Comparison of ENCODE assay signal across 13 cellular contexts in the genomic region with DNA sequence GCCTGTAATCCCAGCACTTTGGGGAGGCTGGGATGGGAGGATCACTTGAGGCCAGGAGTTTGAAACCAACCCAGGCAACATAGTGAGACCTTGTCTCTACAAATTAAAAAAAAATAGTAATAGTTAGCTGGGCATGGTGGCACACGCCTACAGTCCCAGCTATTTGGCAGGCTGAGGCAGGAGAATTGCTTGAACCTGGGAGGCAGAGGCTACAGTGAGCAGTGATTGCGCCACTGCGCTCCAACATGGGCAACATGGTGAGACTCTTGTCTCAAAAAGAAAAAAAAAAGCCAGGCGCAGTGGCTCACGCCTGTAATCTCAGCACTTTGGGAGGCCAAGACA. TPM values are rescaled to one million over a fixed set of nuclear protein-coding genes. Genes with fewer than 3 reads are reported as not detected.
DNase-seq lines count a peak whose midpoint lies in the region; ATAC-seq and TF ChIP-seq lines count a peak whose summit lies in the region.
"Had no signal": no experiment of that assay in that cellular context is flagged by ENCODE, and none has a peak within 500 bp of the region (broad histone marks: within the 10 kb centered on the region; RNA-seq: fewer than 3 reads in every experiment).

No MANE protein-coding gene starts in this region.

- H3K27me3 ChIP-seq in AG04450 (ENCODE audit: control insufficient read depth, insufficient read depth, low read length) (no peaks in the 10 kb centered on the region), adipocyte (replicated peaks; ENCODE audit: control insufficient read depth, insufficient read depth, low read length) (no peaks in the 10 kb centered on the region), gastroesophageal sphincter (no peaks in the 10 kb centered on the region), skeletal muscle tissue (ENCODE audit: control insufficient read depth in 3 of 3, insufficient read depth in 3 of 3, low read length in 3 of 3) (no peaks in the 10 kb centered on the region), brain microvascular endothelial cell (replicated peaks) (no peaks in the 10 kb centered on the region)

- intact Hi-C loops in CD14-positive monocyte (cut with micrococcal nuclease) = no loop called here
- intact Hi-C loops in activated CD4-positive, alpha-beta T cell treated with anti-CD3 and anti-CD28 coated beads, Interleukin-2, amount 10 ng/mL, durations not matched to agents 24 days and 14 days (cut with micrococcal nuclease) = no loop called here

- H3K4me3 Mint-ChIP-seq in CD14-positive monocyte = no peak overlapping the region
- no peak overlapping the region for H3K4me3 Mint-ChIP-seq in activated CD4-positive, alpha-beta T cell treated with anti-CD3 and anti-CD28 coated beads, Interleukin-2, amount 10 ng/mL, durations not matched to agents 24 days and 14 days
- H3K4me3 Mint-ChIP-seq: activated CD8-positive, alpha-beta T cell treated with anti-CD3 and anti-CD28 coated beads, Interleukin-2, amount 10 ng/mL, durations not matched to agents 7 days and 5 days had no signal

- WGBS in gastroesophageal sphincter (ENCODE audit: low coverage in 1 of 2), 2 donors = 74 to 75% methylated on average over 2 to 4 of the region's 5 CpGs

- ATAC-seq in gastroesophageal sphincter (no peak), HG03108 (IDR thresholded peaks at IDR 0.05; ENCODE audit: unreplicated experiment) (no peak)
- ATAC-seq: activated CD8-positive, alpha-beta T cell treated with anti-CD3 and anti-CD28 coated beads, Interleukin-2, amount 10 ng/mL, durations not matched to agents 7 days and 5 days had no signal

- no peak for TF ChIP-seq POLR2A in gastroesophageal sphincter (IDR thresholded peaks at IDR 0.05)

- H3K9me3 Mint-ChIP-seq in CD14-positive monocyte = peaks cover 0 to 4% (median 0%) of the 10 kb centered on the region in 7 donors
- no peaks in the 10 kb centered on the region for H3K9me3 Mint-ChIP-seq in activated CD4-positive, alpha-beta T cell treated with anti-CD3 and anti-CD28 coated beads, Interleukin-2, amount 10 ng/mL, durations not matched to agents 24 days and 14 days
- H3K9me3 Mint-ChIP-seq: activated T-helper 2 cell treated with anti-CD3 and anti-CD28 coated beads, Interferon-gamma antibody, Interleukin-2, Interleukin-4, amounts not matched to agents 10 μg/mL and 5 μg/mL and 100 μg/mL, durations not matched to agents 14 hours and 24 hours and 36 hours had no signal

- POLR2A ChIA-PET in AG04450 (lab: Yijun Ruan, JAX) = no interaction called here

- H3K36me3 Mint-ChIP-seq in CD14-positive monocyte = no peaks in the 10 kb centered on the region
- H3K36me3 Mint-ChIP-seq in activated CD4-positive, alpha-beta T cell treated with anti-CD3 and anti-CD28 coated beads, Interleukin-2, amount 10 ng/mL, durations not matched to agents 24 days and 14 days (ENCODE audit: low read depth) = no peaks in the 10 kb centered on the region

- H3K4me1 Mint-ChIP-seq in CD14-positive monocyte = peaks cover 12% of the 10 kb centered on the region
- H3K4me1 Mint-ChIP-seq in activated CD4-positive, alpha-beta T cell treated with anti-CD3 and anti-CD28 coated beads, Interleukin-2, amount 10 ng/mL, durations not matched to agents 24 days and 14 days = no peaks in the 10 kb centered on the region

- no peak overlapping the region for H3K27ac Mint-ChIP-seq in CD14-positive monocyte
- H3K27ac Mint-ChIP-seq in activated CD4-positive, alpha-beta T cell treated with anti-CD3 and anti-CD28 coated beads, Interleukin-2, amount 10 ng/mL, durations not matched to agents 24 days and 14 days = no peak overlapping the region
- H3K27ac Mint-ChIP-seq: activated CD8-positive, alpha-beta T cell treated with anti-CD3 and anti-CD28 coated beads, Interleukin-2, amount 10 ng/mL, durations not matched to agents 7 days and 5 days; activated T-helper 2 cell treated with anti-CD3 and anti-CD28 coated beads, Interferon-gamma antibody, Interleukin-2, Interleukin-4, amounts not matched to agents 10 μg/mL and 5 μg/mL and 100 μg/mL, durations not matched to agents 14 hours and 24 hours and 36 hours had no signal

- in situ Hi-C loops in brain microvascular endothelial cell (cut with HindIII; ENCODE audit: low pct_ligation_motif_present, low sequenced_read_pairs) = no loop called here

- peaks cover 8 to 15% (median 9%) of the 10 kb centered on the region in 3 donors for H3K27me3 Mint-ChIP-seq in CD14-positive monocyte (ENCODE audit: low read depth in 3 of 3)
- H3K27me3 Mint-ChIP-seq in activated CD4-positive, alpha-beta T cell treated with anti-CD3 and anti-CD28 coated beads, Interleukin-2, amount 10 ng/mL, durations not matched to agents 24 days and 14 days = peaks cover 14% of the 10 kb centered on the region

- H3K4me1 ChIP-seq in adipocyte (ENCODE audit: control insufficient read depth, insufficient read depth, low read length) (peaks cover 49% of the 10 kb centered on the region), gastroesophageal sphincter (peaks cover 0 to 41% (median 7%) of the 10 kb centered on the region in 3 donors), skeletal muscle tissue (ENCODE audit: control insufficient read depth in 3 of 3, insufficient read depth in 3 of 3, low read length in 3 of 3) (peaks cover 27 to 29% (median 29%) of the 10 kb centered on the region in 3 donors)

- no peak for DNase-seq in AG04450 (ENCODE audit: low read depth, low spot score)
- no peak for DNase-seq in adipocyte (ENCODE audit: low read depth)
- DNase-seq in brain microvascular endothelial cell = no peak
- DNase-seq in CD14-positive monocyte (ENCODE audit: low spot score) = no peak
- no peak for DNase-seq in activated CD4-positive, alpha-beta T cell treated with anti-CD3 and anti-CD28 coated beads, Interleukin-2, amount 10 ng/mL, durations not matched to agents 24 days and 14 days
- DNase-seq: activated CD8-positive, alpha-beta T cell treated with anti-CD3 and anti-CD28 coated beads, Interleukin-2, amount 10 ng/mL, durations not matched to agents 7 days and 5 days; effector memory CD4-positive, alpha-beta T cell; stimulated activated CD4-positive, alpha-beta T cell treated with anti-CD3 and anti-CD28 coated beads, Interleukin-2, amount 100 ng/mL, for 48 hours had no signal

- no peak overlapping the region for H3K4me3 ChIP-seq in AG04450 (ENCODE audit: low read depth, low read length)
- H3K4me3 ChIP-seq in adipocyte (ENCODE audit: low read length) = peak overlapping the region; percentile 53
- peak overlapping the region in 1 of 2 donors; percentile 39 for H3K4me3 ChIP-seq in gastroesophageal sphincter
- peak overlapping the region in 1 of 3 donors; percentile 1 for H3K4me3 ChIP-seq in skeletal muscle tissue (ENCODE audit: low read length in 3 of 3)
- H3K4me3 ChIP-seq in brain microvascular endothelial cell (ENCODE audit: low read depth, low read length) = no peak overlapping the region

- no peaks in the 10 kb centered on the region for H3K9me3 ChIP-seq in AG04450 (ENCODE audit: control insufficient read depth, insufficient read depth, low read length)
- no peaks in the 10 kb centered on the region for H3K9me3 ChIP-seq in adipocyte (ENCODE audit: control insufficient read depth, low read length)
- no peaks in the 10 kb centered on the region for H3K9me3 ChIP-seq in gastroesophageal sphincter
- no peaks in the 10 kb centered on the region for H3K9me3 ChIP-seq in skeletal muscle tissue (ENCODE audit: control insufficient read depth in 3 of 3, low read length in 3 of 3)
- H3K9me3 ChIP-seq: SK-N-SH had no signal

- H3K9ac ChIP-seq in adipocyte (ENCODE audit: low read length) = peak overlapping the region; percentile 77
- H3K9ac ChIP-seq in skeletal muscle tissue (ENCODE audit: low read depth in 1 of 3, low read length in 3 of 3) = peak overlapping the region in 1 of 3 donors; percentile 55
- H3K9ac ChIP-seq: SK-N-SH had no signal

- TF ChIP-seq CTCF in AG04450 (IDR thresholded peaks at IDR 0.05; ENCODE audit: low read depth, low read length) = no peak
- no peak for TF ChIP-seq CTCF in gastroesophageal sphincter (IDR thresholded peaks at IDR 0.05)
- TF ChIP-seq CTCF in brain microvascular endothelial cell (IDR thresholded peaks at IDR 0.05; ENCODE audit: low read depth, low read length, missing control alignments) = no peak
- no peak for TF ChIP-seq CTCF in CD14-positive monocyte (IDR thresholded peaks at IDR 0.05)

- no peak for TF ChIP-seq EP300 in gastroesophageal sphincter (IDR thresholded peaks at IDR 0.05)

- H3K36me3 ChIP-seq in adipocyte (ENCODE audit: control insufficient read depth, insufficient read depth, low read length, severe bottlenecking) (no peaks in the 10 kb centered on the region), gastroesophageal sphincter (no peaks in the 10 kb centered on the region), skeletal muscle tissue (ENCODE audit: control insufficient read depth in 3 of 3, insufficient read depth in 3 of 3, low read length in 3 of 3) (no peaks in the 10 kb centered on the region), brain microvascular endothelial cell (replicated peaks) (no peaks in the 10 kb centered on the region)

- H3K27ac ChIP-seq in AG04450 (ENCODE audit: low read depth, low read length) (peak overlapping the region; percentile 87), gastroesophageal sphincter (peak overlapping the region in 3 of 4 donors; percentile 71 to 80 (median 75)), skeletal muscle tissue (ENCODE audit: low read depth, low read length) (peak overlapping the region; percentile 65), brain microvascular endothelial cell (no peak overlapping the region)

- CTCF ChIA-PET in AG04450 (lab: Charles Lee) = no interaction called here

RNA-seq across cellular contexts. Expression of a gene that starts 56.9 kb away (rescaled TPM):
- 10.5 and 11.0 TPM in 2 replicates for polyA plus RNA-seq in AG04450 (2011; rRNA removed)
- 19.7 and 20.5 TPM in 2 replicates for polyA minus RNA-seq in AG04450 (2011; rRNA and poly(A)+ RNA removed)
- total RNA-seq in gastroesophageal sphincter = 10 to 100 TPM; 38.8 to 53.1 (median 41.1) TPM
- 13.0 TPM for total RNA-seq in skeletal muscle tissue
- under 1 TPM; 0.69 to 0.87 TPM for polyA plus RNA-seq in CD14-positive monocyte
- 13.1 and 15.0 TPM in 2 replicates for total RNA-seq in activated CD4-positive, alpha-beta T cell treated with anti-CD3 and anti-CD28 coated beads, Interleukin-2, amount 10 ng/mL, durations not matched to agents 24 days and 14 days
